ENCODE assay signal across 18 cellular contexts in the genomic region with DNA sequence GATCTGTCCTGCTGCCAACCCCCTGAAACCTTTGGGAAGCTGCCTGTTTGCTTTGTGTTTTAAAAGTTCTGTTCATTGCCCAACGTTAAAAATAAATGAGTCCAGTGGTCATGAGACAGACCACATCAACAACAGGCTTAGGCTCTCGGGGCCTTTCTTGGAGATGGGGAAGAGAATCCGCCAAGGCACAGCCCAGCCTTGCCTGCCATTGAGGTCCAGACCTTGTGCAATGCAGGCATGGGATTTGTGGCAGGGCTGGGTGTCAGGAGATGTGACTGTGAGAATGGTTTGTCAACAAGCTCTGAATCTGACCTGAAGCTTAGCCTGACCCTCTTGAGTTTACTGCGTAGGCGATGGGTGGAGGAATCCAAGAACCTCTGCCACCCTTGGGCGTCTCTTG. TPM values are rescaled to one million over a fixed set of nuclear protein-coding genes. Genes with fewer than 3 reads are reported as not detected.
DNase-seq lines count a peak whose midpoint lies in the region; ATAC-seq, FAIRE-seq and TF ChIP-seq lines count a peak whose summit lies in the region.
"Had no signal": no experiment of that assay in that cellular context is flagged by ENCODE, and none has a peak within 500 bp of the region (broad histone marks: within the 10 kb centered on the region; RNA-seq: fewer than 3 reads in every experiment).

No MANE protein-coding gene starts in this region.

- H3K4me3 ChIP-seq in KMS-11 (IDR thresholded peaks at IDR 0.05; ENCODE audit: insufficient read depth, low read depth, low read length) = no peak overlapping the region
- H3K4me3 ChIP-seq in esophagus (ENCODE audit: low read depth in 1 of 2, low read length in 2 of 2) = no peak overlapping the region
- peak overlapping the region in 3 of 5 donors; percentile 22 to 95 (median 45) for H3K4me3 ChIP-seq in subcutaneous abdominal adipose tissue (ENCODE audit: low read depth in 1 of 5, low read length in 5 of 5)

- H3K4me1 ChIP-seq in KMS-11 (ENCODE audit: low read depth, poor library complexity, severe bottlenecking) (peaks cover 47% of the 10 kb centered on the region), esophagus (ENCODE audit: control insufficient read depth in 2 of 2, insufficient read depth in 2 of 2, low read length in 1 of 2) (peaks cover 19 to 45% of the 10 kb centered on the region in 2 donors), subcutaneous abdominal adipose tissue (ENCODE audit: control insufficient read depth in 5 of 5, insufficient read depth in 5 of 5, low read length in 5 of 5) (peaks cover 10 to 74% (median 66%) of the 10 kb centered on the region in 5 donors)

- no peak overlapping the region for H3K27ac ChIP-seq in KMS-11
- peak overlapping the region; percentile 3 to 6 for H3K27ac ChIP-seq in esophagus (ENCODE audit: low read depth in 2 of 2, low read length in 1 of 2)
- peak overlapping the region; percentile 84 for H3K27ac ChIP-seq in subcutaneous abdominal adipose tissue (ENCODE audit: low read depth, low read length)

- H3K27me3 ChIP-seq in KMS-11 (ENCODE audit: insufficient read depth, low read depth) (no peaks in the 10 kb centered on the region), esophagus (ENCODE audit: control insufficient read depth in 1 of 2, insufficient read depth in 2 of 2, low read length in 2 of 2) (no peaks in the 10 kb centered on the region), subcutaneous abdominal adipose tissue (ENCODE audit: control insufficient read depth in 5 of 5, insufficient read depth in 4 of 5, low read length in 5 of 5) (no peaks in the 10 kb centered on the region)

- WGBS in esophagus, 2 donors = 77 to 81% methylated on average over 6 of the region's 6 CpGs

- DNase-seq in myocyte (ENCODE audit: low read depth) = peak; percentile 70
- no peak for DNase-seq in urothelium cell line (ENCODE audit: low spot score)
- DNase-seq in erythroblast (lab: John Stamatoyannopoulos, UW) = no peak
- no peak for DNase-seq in effector CD8-positive, alpha-beta T cell (lab: John Stamatoyannopoulos, UW)
- DNase-seq: ACHN, AML-193, DMS153, H9, NCI-H1417 treated with DMSO at 0.1 percent for 48 hours, NCI-H2029, NCI-H2171, NCI-H446 treated with DMSO at 0.1 percent for 48 hours, OCI-M1 had no signal

- peaks cover 70% of the 10 kb centered on the region for H3K79me2 ChIP-seq in KMS-11 (ENCODE audit: insufficient read depth, low read depth)

- H3K9ac ChIP-seq in KMS-11 = no peak overlapping the region
- no peak overlapping the region for H3K9ac ChIP-seq in subcutaneous abdominal adipose tissue (ENCODE audit: low read length in 5 of 5)

- peak overlapping the region; percentile 95; the same call in 1 of the 2 replicates for H3K4me2 ChIP-seq in KMS-11

- H3K9me3 ChIP-seq in esophagus (ENCODE audit: control insufficient read depth in 2 of 2, insufficient read depth in 1 of 2, low read depth in 1 of 2, low read length in 1 of 2) (no peaks in the 10 kb centered on the region), subcutaneous abdominal adipose tissue (ENCODE audit: control insufficient read depth in 5 of 5, low read length in 5 of 5) (no peaks in the 10 kb centered on the region)

- TF ChIP-seq POLR2A in erythroblast (IDR thresholded peaks at IDR 0.05; ENCODE audit: low read length) = no peak

- H4K20me1 ChIP-seq in KMS-11 (ENCODE audit: insufficient read depth) = no peaks in the 10 kb centered on the region

- TF ChIP-seq CTCF in KMS-11 (conservative IDR thresholded peaks at IDR 0.05; ENCODE audit: low read depth, low read length) = no peak

- no peak for ATAC-seq in GM19324 (IDR thresholded peaks at IDR 0.05; ENCODE audit: low FRiP score, unreplicated experiment)

- H3K36me3 ChIP-seq in KMS-11 (ENCODE audit: insufficient read depth) (no peaks in the 10 kb centered on the region), esophagus (ENCODE audit: control insufficient read depth in 2 of 2, insufficient read depth in 2 of 2, low read length in 1 of 2) (peaks cover 0 to 4% of the 10 kb centered on the region in 2 donors), subcutaneous abdominal adipose tissue (ENCODE audit: control insufficient read depth in 5 of 5, insufficient read depth in 5 of 5, low read length in 5 of 5) (peaks cover 0 to 14% (median 12%) of the 10 kb centered on the region in 5 donors)

- H2AFZ ChIP-seq in KMS-11 (ENCODE audit: low read depth) = no peak overlapping the region

- FAIRE-seq in urothelium cell line (lab: Jason Lieb, UNC) = no peak
- FAIRE-seq: GM19239 had no signal

RNA-seq across cellular contexts. Expression of gene SPSB1, which starts 4.2 kb away (rescaled TPM):
- 10 to 100 TPM; 14.4 to 20.9 TPM for polyA plus RNA-seq in esophagus
- 16.8 and 36.1 TPM in 2 replicates for total RNA-seq in myocyte
- 13.3 TPM for polyA plus RNA-seq in myocyte (2012)

Comparison
In these comparisons a context has a peak if more than half of its experiments do, and no peak if none do; other contexts are left out.
1. H3K4me3 ChIP-seq: peak in subcutaneous abdominal adipose tissue (3 of 5); none in KMS-11 (single experiment) and esophagus (0 of 2).